In the genomic region with DNA sequence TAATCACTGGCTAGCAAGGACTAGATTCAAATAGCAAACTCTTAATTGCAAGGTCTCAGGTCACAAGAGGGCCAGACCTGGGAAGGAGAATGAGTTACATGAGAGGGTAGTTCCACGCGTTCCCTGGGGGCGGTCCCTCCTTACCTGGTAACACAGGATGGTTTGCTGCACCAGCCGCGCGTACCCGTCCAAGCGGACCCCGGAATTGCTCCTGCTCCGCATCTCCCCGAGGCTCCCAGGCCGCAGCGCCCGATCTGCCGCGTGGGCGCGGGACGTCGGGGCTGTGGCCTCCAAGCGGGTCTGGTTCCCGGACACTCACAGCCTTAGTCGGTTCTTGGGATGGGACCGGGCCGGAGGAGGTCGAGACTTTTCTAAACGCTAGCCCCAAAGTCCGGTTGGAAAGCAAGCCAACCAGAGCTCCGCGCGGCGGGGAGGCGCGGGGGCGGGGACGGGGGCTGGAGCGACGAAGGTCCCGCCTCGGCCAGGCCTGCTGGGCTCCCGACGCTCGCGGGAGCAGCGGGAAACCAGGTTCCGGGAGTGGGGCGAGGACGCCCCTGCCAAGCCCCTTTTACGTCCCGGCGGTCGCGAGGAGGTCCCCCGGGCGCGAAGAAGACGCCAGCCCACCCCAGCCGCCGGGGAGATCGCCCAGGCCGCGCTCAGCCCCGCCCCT, we compare ENCODE assay signal across 8 cellular contexts. TPM values are rescaled to one million over a fixed set of nuclear protein-coding genes. Genes with fewer than 3 reads are reported as not detected.
DNase-seq lines count a peak whose midpoint lies in the region; ATAC-seq and TF ChIP-seq lines count a peak whose summit lies in the region.

A gene with protein sequence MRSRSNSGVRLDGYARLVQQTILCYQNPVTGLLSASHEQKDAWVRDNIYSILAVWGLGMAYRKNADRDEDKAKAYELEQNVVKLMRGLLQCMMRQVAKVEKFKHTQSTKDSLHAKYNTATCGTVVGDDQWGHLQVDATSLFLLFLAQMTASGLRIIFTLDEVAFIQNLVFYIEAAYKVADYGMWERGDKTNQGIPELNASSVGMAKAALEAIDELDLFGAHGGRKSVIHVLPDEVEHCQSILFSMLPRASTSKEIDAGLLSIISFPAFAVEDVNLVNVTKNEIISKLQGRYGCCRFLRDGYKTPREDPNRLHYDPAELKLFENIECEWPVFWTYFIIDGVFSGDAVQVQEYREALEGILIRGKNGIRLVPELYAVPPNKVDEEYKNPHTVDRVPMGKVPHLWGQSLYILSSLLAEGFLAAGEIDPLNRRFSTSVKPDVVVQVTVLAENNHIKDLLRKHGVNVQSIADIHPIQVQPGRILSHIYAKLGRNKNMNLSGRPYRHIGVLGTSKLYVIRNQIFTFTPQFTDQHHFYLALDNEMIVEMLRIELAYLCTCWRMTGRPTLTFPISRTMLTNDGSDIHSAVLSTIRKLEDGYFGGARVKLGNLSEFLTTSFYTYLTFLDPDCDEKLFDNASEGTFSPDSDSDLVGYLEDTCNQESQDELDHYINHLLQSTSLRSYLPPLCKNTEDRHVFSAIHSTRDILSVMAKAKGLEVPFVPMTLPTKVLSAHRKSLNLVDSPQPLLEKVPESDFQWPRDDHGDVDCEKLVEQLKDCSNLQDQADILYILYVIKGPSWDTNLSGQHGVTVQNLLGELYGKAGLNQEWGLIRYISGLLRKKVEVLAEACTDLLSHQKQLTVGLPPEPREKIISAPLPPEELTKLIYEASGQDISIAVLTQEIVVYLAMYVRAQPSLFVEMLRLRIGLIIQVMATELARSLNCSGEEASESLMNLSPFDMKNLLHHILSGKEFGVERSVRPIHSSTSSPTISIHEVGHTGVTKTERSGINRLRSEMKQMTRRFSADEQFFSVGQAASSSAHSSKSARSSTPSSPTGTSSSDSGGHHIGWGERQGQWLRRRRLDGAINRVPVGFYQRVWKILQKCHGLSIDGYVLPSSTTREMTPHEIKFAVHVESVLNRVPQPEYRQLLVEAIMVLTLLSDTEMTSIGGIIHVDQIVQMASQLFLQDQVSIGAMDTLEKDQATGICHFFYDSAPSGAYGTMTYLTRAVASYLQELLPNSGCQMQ (minus strand): TSS at position 404 of the 670 bp plus-strand sequence. CDS start 182 bp downstream, at position 222.

- ATAC-seq in HG02642 (IDR thresholded peaks at IDR 0.05; ENCODE audit: poor library complexity, unreplicated experiment): peak; percentile 51
- ATAC-seq in activated T-cell treated with anti-CD3 and anti-CD28 coated beads, Interleukin-2, amount 50 U/mL, for 4 hours: peak; percentile 38 to 39

- H3K27ac Mint-ChIP-seq in neural crest cell (ENCODE audit: unreplicated experiment): peak within 1 kb of the TSS; percentile 27

- peak within 1 kb of the TSS; percentile 92 to 94 for H3K27ac ChIP-seq in tibial artery

- peaks cover 0 to 4% (median 0%) of the 10 kb centered on the region in 4 donors for H3K4me1 ChIP-seq in tibial artery

- TF ChIP-seq CTCF in neural crest cell (conservative IDR thresholded peaks at IDR 0.05): no peak
- no peak for TF ChIP-seq CTCF in tibial artery (IDR thresholded peaks at IDR 0.05)

- H3K27me3 ChIP-seq in tibial artery: no peaks in the 10 kb centered on the region

- H3K4me3 ChIP-seq in tibial artery: peak within 1 kb of the TSS; percentile 76 to 77

- H3K27me3 Mint-ChIP-seq in activated T-cell treated with anti-CD3 and anti-CD28 coated beads, Interleukin-2, amount 50 U/mL, for 4 hours (ENCODE audit: low read depth): no peaks in the 10 kb centered on the region
- H3K27me3 Mint-ChIP-seq in neural crest cell (ENCODE audit: low read depth): no peaks in the 10 kb centered on the region

- H3K36me3 ChIP-seq in tibial artery: no peaks in the 10 kb centered on the region

- peaks cover 10% of the 10 kb centered on the region for H3K4me1 Mint-ChIP-seq in activated T-cell treated with anti-CD3 and anti-CD28 coated beads, Interleukin-2, amount 50 U/mL, for 4 hours (ENCODE audit: low read depth)
- H3K4me1 Mint-ChIP-seq in neural crest cell: peaks cover 5% of the 10 kb centered on the region

- H3K36me3 Mint-ChIP-seq in activated T-cell treated with anti-CD3 and anti-CD28 coated beads, Interleukin-2, amount 50 U/mL, for 4 hours (ENCODE audit: insufficient read depth): no peaks in the 10 kb centered on the region
- H3K36me3 Mint-ChIP-seq in neural crest cell (ENCODE audit: low read depth): no peaks in the 10 kb centered on the region

- H3K9me3 Mint-ChIP-seq in activated T-cell treated with anti-CD3 and anti-CD28 coated beads, Interleukin-2, amount 50 U/mL, for 4 hours: no peaks in the 10 kb centered on the region
- H3K9me3 Mint-ChIP-seq in neural crest cell: no peaks in the 10 kb centered on the region

- peak; percentile 12 for DNase-seq in NK-92 treated with Interleukin-12 subunit alpha and Interleukin-12 subunit beta, amount 100 ng/mL, for 24 hours (lab: John Stamatoyannopoulos, UW)
- DNase-seq in NK-92 (lab: John Stamatoyannopoulos, UW; ENCODE audit: unreplicated experiment): no peak
- peak; percentile 36 for DNase-seq in NCI-H2196 (lab: John Stamatoyannopoulos, UW; ENCODE audit: unreplicated experiment)
- DNase-seq in activated T-cell treated with anti-CD3 and anti-CD28 coated beads, Interleukin-2, amount 50 U/mL, for 4 hours: peak; percentile 8
- peak; percentile 6 for DNase-seq in fibroblast of the conjunctiva (ENCODE audit: low read depth)
- peak; percentile 23 for DNase-seq in neural crest cell (ENCODE audit: low read depth, low spot score)
- DNase-seq in tibial artery: peak; percentile 30 to 74

- intact Hi-C loops in tibial artery (cut with DNase I; ENCODE audit: low total_unique reads): loop anchor here (10.0 kb wide), 1 partner anchor 351 kb away; no protein-coding TSS in a partner anchor

- H3K4me3 Mint-ChIP-seq in activated T-cell treated with anti-CD3 and anti-CD28 coated beads, Interleukin-2, amount 50 U/mL, for 4 hours: peak within 1 kb of the TSS; percentile 84
- H3K4me3 Mint-ChIP-seq in neural crest cell: peak within 1 kb of the TSS; percentile 86

- H3K9me3 ChIP-seq in tibial artery: no peaks in the 10 kb centered on the region

RNA-seq across cellular contexts. Expression of the gene that starts here (rescaled TPM):
- 10 to 100 TPM; 14.1 to 17.5 (median 14.8) TPM for total RNA-seq in activated T-cell treated with anti-CD3 and anti-CD28 coated beads, Interleukin-2, amount 50 U/mL, for 4 hours
- total RNA-seq in neural crest cell: 24.7 and 28.0 TPM in 2 replicates
